8 cellular contexts compared by ENCODE assay signal in the genomic region with DNA sequence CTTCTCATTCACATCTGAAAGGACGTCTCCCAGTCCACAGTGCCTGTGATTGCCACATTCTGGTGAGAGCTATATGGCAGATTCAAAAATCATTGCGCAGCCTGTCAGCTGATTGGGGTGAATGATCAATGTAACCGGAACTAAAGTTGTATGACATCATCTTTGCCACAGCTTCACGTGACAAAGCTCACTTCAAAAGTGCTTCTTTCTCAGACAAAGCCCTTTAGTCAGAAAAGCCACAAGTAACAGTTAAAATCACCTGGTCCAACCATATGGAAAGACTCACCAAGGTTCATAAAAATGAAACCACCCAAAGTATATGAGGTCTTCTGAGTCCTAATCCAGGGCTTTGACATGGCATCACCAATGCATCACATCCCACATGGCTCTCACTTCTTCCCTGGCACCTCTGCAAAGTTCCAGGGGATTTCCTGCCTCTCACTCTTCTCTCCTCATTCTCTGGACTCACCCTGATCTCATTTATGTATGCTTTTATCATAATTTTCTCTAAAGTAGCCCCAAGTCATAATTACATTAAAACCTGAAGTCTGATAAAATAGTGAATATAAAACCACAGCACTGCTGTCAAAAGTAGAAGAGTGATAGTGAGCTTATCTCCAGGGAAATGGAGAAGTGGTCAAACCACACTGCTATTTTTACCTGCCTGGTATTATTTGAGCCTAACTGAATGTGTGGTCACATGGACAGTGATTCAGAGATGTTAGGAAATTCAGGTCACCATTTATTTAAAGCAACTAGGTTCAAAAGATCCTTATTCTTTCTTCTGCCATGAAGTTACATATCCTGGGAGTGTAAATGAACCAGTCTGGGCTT.
DNase-seq lines count a peak whose midpoint lies in the region; ATAC-seq and TF ChIP-seq lines count a peak whose summit lies in the region.

No MANE protein-coding gene starts in this region.

- peak; percentile 31 for ATAC-seq in GM18858 (IDR thresholded peaks at IDR 0.05; ENCODE audit: unreplicated experiment)
- ATAC-seq in HG02981 (IDR thresholded peaks at IDR 0.05; ENCODE audit: unreplicated experiment), result peak; percentile 63

- no peaks in the 10 kb centered on the region for H3K9me3 ChIP-seq in neural progenitor cell (ENCODE audit: low read depth)

- CTCF ChIA-PET in activated naive CD4-positive, alpha-beta T cell treated with anti-CD3 and anti-CD28 coated beads, Interleukin-2, amount 10 ng/mL, durations not matched to agents 7 days and 5 days (lab: Charles Lee), result interaction anchor here (0.7 to 1.2 kb wide), 5 partner anchors 35 to 209 kb away, joined by 3 read pairs; no protein-coding TSS in a partner anchor

- H4K20me1 ChIP-seq in neural progenitor cell (ENCODE audit: low read depth), result no peaks in the 10 kb centered on the region

- no peaks in the 10 kb centered on the region for H3K27me3 ChIP-seq in neural progenitor cell

- no peaks in the 10 kb centered on the region for H3K79me2 ChIP-seq in neural progenitor cell (ENCODE audit: low read depth)

- no peaks in the 10 kb centered on the region for H3K4me1 ChIP-seq in neural progenitor cell

- H3K9me3 Mint-ChIP-seq in activated naive CD4-positive, alpha-beta T cell treated with anti-CD3 and anti-CD28 coated beads, Interleukin-2, amount 10 ng/mL, durations not matched to agents 7 days and 5 days, result peaks cover 2% of the 10 kb centered on the region
- no peaks in the 10 kb centered on the region for H3K9me3 Mint-ChIP-seq in neural progenitor cell

- H3K27ac Mint-ChIP-seq in activated naive CD4-positive, alpha-beta T cell treated with anti-CD3 and anti-CD28 coated beads, Interleukin-2, amount 10 ng/mL, durations not matched to agents 7 days and 5 days, result peak overlapping the region; percentile 77
- H3K27ac Mint-ChIP-seq in neural progenitor cell, result no peak overlapping the region

- no peak overlapping the region for H3K4me2 ChIP-seq in neural progenitor cell

- DNase-seq in SIG-M5 (lab: John Stamatoyannopoulos, UW) (peak; percentile 96), NCI-H1436 treated with DMSO at 0.1 percent for 48 hours (lab: John Stamatoyannopoulos, UW) (no peak), hepatic stellate cell (ENCODE audit: low spot score) (no peak), neural progenitor cell (ENCODE audit: low spot score) (no peak)
- peak; percentile 64 for DNase-seq in activated naive CD4-positive, alpha-beta T cell treated with anti-CD3 and anti-CD28 coated beads, Interleukin-2, amount 10 ng/mL, durations not matched to agents 7 days and 5 days
- peak; percentile 14 to 34 for DNase-seq in stimulated activated CD4-positive, alpha-beta T cell treated with anti-CD3 and anti-CD28 coated beads, Interleukin-12 subunit alpha, Interleukin-12 subunit beta, amount 100 ng/mL, for 24 hours (ENCODE audit: low read depth in 2 of 2)

- no peaks in the 10 kb centered on the region for H3K27me3 Mint-ChIP-seq in activated naive CD4-positive, alpha-beta T cell treated with anti-CD3 and anti-CD28 coated beads, Interleukin-2, amount 10 ng/mL, durations not matched to agents 7 days and 5 days
- H3K27me3 Mint-ChIP-seq in neural progenitor cell (ENCODE audit: insufficient read depth, low read depth), result no peaks in the 10 kb centered on the region

- no peaks in the 10 kb centered on the region for H3K36me3 ChIP-seq in neural progenitor cell

- no peak for TF ChIP-seq CTCF in neural progenitor cell (IDR thresholded peaks at IDR 0.05)

- H3K27ac ChIP-seq in neural progenitor cell, result no peak overlapping the region

- peaks cover 62% of the 10 kb centered on the region for H3K4me1 Mint-ChIP-seq in activated naive CD4-positive, alpha-beta T cell treated with anti-CD3 and anti-CD28 coated beads, Interleukin-2, amount 10 ng/mL, durations not matched to agents 7 days and 5 days
- no peaks in the 10 kb centered on the region for H3K4me1 Mint-ChIP-seq in neural progenitor cell

- no peak overlapping the region for H3K4me3 Mint-ChIP-seq in activated naive CD4-positive, alpha-beta T cell treated with anti-CD3 and anti-CD28 coated beads, Interleukin-2, amount 10 ng/mL, durations not matched to agents 7 days and 5 days
- H3K4me3 Mint-ChIP-seq in neural progenitor cell, result no peak overlapping the region

- no peaks in the 10 kb centered on the region for H3F3A ChIP-seq in neural progenitor cell (ENCODE audit: low read depth)

- H2AFZ ChIP-seq in neural progenitor cell (replicated peaks), result no peak overlapping the region

- H3K36me3 Mint-ChIP-seq in activated naive CD4-positive, alpha-beta T cell treated with anti-CD3 and anti-CD28 coated beads, Interleukin-2, amount 10 ng/mL, durations not matched to agents 7 days and 5 days, result peaks cover 4% of the 10 kb centered on the region
- no peaks in the 10 kb centered on the region for H3K36me3 Mint-ChIP-seq in neural progenitor cell

- no peak overlapping the region for H3K9ac ChIP-seq in neural progenitor cell

- H3K4me3 ChIP-seq in neural progenitor cell, result no peak overlapping the region

Comparison
In these comparisons a context has a peak if more than half of its experiments do, and no peak if none do; other contexts are left out.
1. DNase-seq: peak in SIG-M5 (single experiment), activated naive CD4-positive, alpha-beta T cell treated with anti-CD3 and anti-CD28 coated beads, Interleukin-2, amount 10 ng/mL, durations not matched to agents 7 days and 5 days (single experiment) and stimulated activated CD4-positive, alpha-beta T cell treated with anti-CD3 and anti-CD28 coated beads, Interleukin-12 subunit alpha, Interleukin-12 subunit beta, amount 100 ng/mL, for 24 hours (2 of 2); none in NCI-H1436 treated with DMSO at 0.1 percent for 48 hours (single experiment), hepatic stellate cell (single experiment) and neural progenitor cell (single experiment).